In genomic region chr13:73421310-73421912, GRCh38 we compare ENCODE assay signal across 10 cellular contexts.
DNase-seq lines count a peak whose midpoint lies in the region; ATAC-seq and TF ChIP-seq lines count a peak whose summit lies in the region.
"Had no signal": no experiment of that assay in that cellular context is flagged by ENCODE, and none has a peak within 500 bp of the region (broad histone marks: within the 10 kb centered on the region; RNA-seq: fewer than 3 reads in every experiment).

No MANE protein-coding gene starts in this region.

- POLR2A ChIA-PET in HCT116 (lab: Charles Lee) (interaction anchor here (0.6 to 2.3 kb wide), 6 partner anchors 10 to 365 kb away, joined by 3 to 8 read pairs (median 4); partner anchors contain the start of gene KLF5), HEK293T (lab: Yijun Ruan, JAX) (no interaction called here)

- H3K27ac ChIP-seq in HCT116 (ENCODE audit: low read depth, low read length), result peak overlapping the region; percentile 65

- H3K27ac Mint-ChIP-seq in Calu3 (ENCODE audit: unreplicated experiment), result peak overlapping the region; percentile 42
- H3K27ac Mint-ChIP-seq: nephron progenitor cell had no signal

- no peaks in the 10 kb centered on the region for H3K27me3 ChIP-seq in HCT116 (ENCODE audit: insufficient read depth, low read length)

- no peaks in the 10 kb centered on the region for H3K9me3 Mint-ChIP-seq in Calu3 (ENCODE audit: low read depth, unreplicated experiment)
- H3K9me3 Mint-ChIP-seq: nephron progenitor cell had no signal

- H3K79me2 ChIP-seq in HCT116 (ENCODE audit: insufficient read depth, low read length), result no peaks in the 10 kb centered on the region

- no peaks in the 10 kb centered on the region for H3K9me3 ChIP-seq in HCT116 (ENCODE audit: control insufficient read depth in 1 of 2, insufficient read depth in 1 of 2, low read depth in 1 of 2, low read length in 2 of 2)

- ATAC-seq in HCT116 (peak; percentile 84), left lobe of liver (peak; percentile 74), GM18867 (IDR thresholded peaks at IDR 0.05; ENCODE audit: unreplicated experiment) (no peak), GM19467 (IDR thresholded peaks at IDR 0.05; ENCODE audit: unreplicated experiment) (no peak)

- peaks cover 12 to 34% of the 10 kb centered on the region in 2 experiments for H3K4me1 ChIP-seq in HCT116 (ENCODE audit: control insufficient read depth in 1 of 2, insufficient read depth in 2 of 2, low read length in 2 of 2)

- CTCF ChIA-PET in Calu3 (lab: Charles Lee), result interaction anchor here (0.6 to 1.2 kb wide), 3 partner anchors 56 to 638 kb away, joined by 3 to 4 read pairs (median 3); no protein-coding TSS in a partner anchor
- CTCF ChIA-PET in HCT116 (lab: Charles Lee), result no interaction called here
- CTCF ChIA-PET in HEK293T (lab: Yijun Ruan, JAX), result no interaction called here

- intact Hi-C loops in Calu3 (cut with micrococcal nuclease; ENCODE audit: unreplicated experiment) (loop anchor here (1.0 to 10.0 kb wide), 4 partner anchors 46 to 347 kb away; no protein-coding TSS in a partner anchor), HCT116 (cut with micrococcal nuclease) (loop anchor here (2.0 to 10.0 kb wide), 2 partner anchors 283 to 365 kb away; no protein-coding TSS in a partner anchor)

- BruUV-seq in Calu3 (replicated peaks; lab: Mats Ljungman, UMichigan) (no TSS peak), HCT116 (replicated peaks; lab: Mats Ljungman, UMichigan) (no TSS peak)

- no peaks in the 10 kb centered on the region for H3K36me3 ChIP-seq in HCT116 (ENCODE audit: control insufficient read depth in 1 of 2, insufficient read depth in 2 of 2, low read length in 2 of 2)

- DNase-seq in Calu3 (peak; percentile 38), HCT116 (ENCODE audit: low read depth, low spot score) (peak; percentile 92), left lobe of liver (ENCODE audit: low spot score) (no peak), foreskin fibroblast (no peak), HEK293T (ENCODE audit: extremely low spot score) (no peak)
- peak; percentile 28 to 40 for DNase-seq in activated T-cell treated with anti-CD3 and anti-CD28 coated beads, Interleukin-2, amount 50 U/mL, for 48 hours
- DNase-seq: effector CD4-positive, alpha-beta T cell; nephron progenitor cell had no signal

- peak overlapping the region; percentile 11 for H2AFZ ChIP-seq in HCT116 (ENCODE audit: low read depth, low read length, poor library complexity, severe bottlenecking)

- peak overlapping the region in 1 of 2 experiments; percentile 11; a peak in 2 of 4 replicates for H3K4me3 ChIP-seq in HCT116 (replicated peaks in 1 of 2; ENCODE audit: low read depth in 1 of 2, low read length in 2 of 2)
- H3K4me3 ChIP-seq in foreskin fibroblast (ENCODE audit: low read depth in 1 of 2, low read length in 2 of 2), result no peak overlapping the region

- H3K4me3 Mint-ChIP-seq in Calu3 (ENCODE audit: low read depth, unreplicated experiment), result no peak overlapping the region
- H3K4me3 Mint-ChIP-seq: nephron progenitor cell had no signal

- no peaks in the 10 kb centered on the region for H3K27me3 Mint-ChIP-seq in Calu3 (ENCODE audit: unreplicated experiment)

- RAD21 ChIA-PET in HCT116 (lab: Charles Lee; ENCODE audit: low non-redundant PET in 1 of 2, low total read pairs in 2 of 2, uncharacterized antibody in 2 of 2, unreplicated experiment in 2 of 2), result interaction anchor here in 1 of 2 experiments (0.6 kb wide), 2 partner anchors 159 to 386 kb away, joined by 3 read pairs; no protein-coding TSS in a partner anchor

- H3K4me2 ChIP-seq in HCT116 (ENCODE audit: low read length), result peak overlapping the region; percentile 55

- TF ChIP-seq CTCF in Calu3 (IDR thresholded peaks at IDR 0.05; ENCODE audit: unreplicated experiment), result no peak
- TF ChIP-seq CTCF in HCT116 (IDR thresholded peaks at IDR 0.05 in 2 of 3, conservative IDR thresholded peaks at IDR 0.05 in 1 of 3; ENCODE audit: borderline replicate concordance in 1 of 3, insufficient read depth in 1 of 3, low read depth in 2 of 3, low read length in 2 of 3), result no peak
- no peak for TF ChIP-seq CTCF in foreskin fibroblast (IDR thresholded peaks at IDR 0.05; ENCODE audit: low read depth, low read length)

- no peaks in the 10 kb centered on the region for H3K36me3 Mint-ChIP-seq in Calu3 (ENCODE audit: insufficient read depth, unreplicated experiment)

- no peaks in the 10 kb centered on the region for H4K20me1 ChIP-seq in HCT116 (ENCODE audit: insufficient read depth)

- peak; percentile 29; the same call in 1 of the 2 replicates for TF ChIP-seq RAD21 in HCT116 (IDR thresholded peaks at IDR 0.05; ENCODE audit: low read depth)

- no peaks in the 10 kb centered on the region for H3K9me2 ChIP-seq in HCT116 (ENCODE audit: insufficient read depth)

- TF ChIP-seq POLR2A in HCT116 (IDR thresholded peaks at IDR 0.05; ENCODE audit: borderline replicate concordance, extremely low read depth, insufficient read depth, insufficient read length), result no peak

- peak overlapping the region; percentile 24 for H3K9ac ChIP-seq in HCT116 (ENCODE audit: low read length)

- H3K4me1 Mint-ChIP-seq in Calu3 (ENCODE audit: low read depth, unreplicated experiment), result peaks cover 15% of the 10 kb centered on the region
- H3K4me1 Mint-ChIP-seq: nephron progenitor cell had no signal

TF ChIP-seq in HCT116, 20 proteins besides CTCF, POLR2A, EP300 and RAD21 (continues in another document):
- TF ChIP-seq CBX3 (IDR thresholded peaks at IDR 0.05; ENCODE audit: low read depth), result peak; percentile 74; the same call in 1 of the 2 replicates
- peak; percentile 47; the same call in 1 of the 2 replicates for TF ChIP-seq POLR2AphosphoS5 (IDR thresholded peaks at IDR 0.05; ENCODE audit: low read depth, low read length)
- no peak for TF ChIP-seq ZFX (IDR thresholded peaks at IDR 0.05)
- TF ChIP-seq ELF1 (IDR thresholded peaks at IDR 0.05; ENCODE audit: borderline replicate concordance, low read depth), result no peak
- no peak for TF ChIP-seq REST (IDR thresholded peaks at IDR 0.05; ENCODE audit: low read depth)
- peak; percentile 86 for TF ChIP-seq CEBPB (IDR thresholded peaks at IDR 0.05; ENCODE audit: low read depth)
- peak; percentile 76 for TF ChIP-seq JUND (IDR thresholded peaks at IDR 0.05)
- peak; percentile 78 for TF ChIP-seq FOSL1 (IDR thresholded peaks at IDR 0.05; ENCODE audit: low read depth)

TF ChIP-seq in HEK293T, 16 proteins besides CTCF, POLR2A, EP300 and RAD21:
- TF ChIP-seq LEF1 (IDR thresholded peaks at IDR 0.05; ENCODE audit: borderline replicate concordance), result no peak
- no peak for TF ChIP-seq SP1 (IDR thresholded peaks at IDR 0.05)
- TF ChIP-seq ZNF384 (IDR thresholded peaks at IDR 0.05), result no peak
- no peak for TF ChIP-seq NFRKB (IDR thresholded peaks at IDR 0.05)
- TF ChIP-seq FOXM1 (IDR thresholded peaks at IDR 0.05; ENCODE audit: borderline replicate concordance), result no peak
- TF ChIP-seq PKNOX1 (IDR thresholded peaks at IDR 0.05), result no peak

Comparison
In these comparisons a context has a peak if more than half of its experiments do, and no peak if none do; other contexts are left out.
1. DNase-seq: peak in Calu3 (single experiment), HCT116 (single experiment) and activated T-cell treated with anti-CD3 and anti-CD28 coated beads, Interleukin-2, amount 50 U/mL, for 48 hours (2 of 2); none in left lobe of liver (single experiment), foreskin fibroblast (0 of 2) and HEK293T (single experiment).
2. ATAC-seq: peak in HCT116 (single experiment) and left lobe of liver (single experiment); none in GM18867 (single experiment) and GM19467 (single experiment).